16 cellular contexts compared by ENCODE assay signal in genomic region chr22:23222875-23223565, GRCh38. TPM values are rescaled to one million over a fixed set of nuclear protein-coding genes. Genes with fewer than 3 reads are reported as not detected.
DNase-seq lines count a peak whose midpoint lies in the region; ATAC-seq and TF ChIP-seq lines count a peak whose summit lies in the region.
"Had no signal": no experiment of that assay in that cellular context is flagged by ENCODE, and none has a peak within 500 bp of the region (broad histone marks: within the 10 kb centered on the region; RNA-seq: fewer than 3 reads in every experiment).

No MANE protein-coding gene starts in this region.

- H3K9ac ChIP-seq in BLaER1 = no peak overlapping the region

- no peak for TF ChIP-seq POLR2A in breast epithelium (IDR thresholded peaks at IDR 0.05)

- H3K4me3 ChIP-seq in BLaER1 (no peak overlapping the region), breast epithelium (no peak overlapping the region)
- H3K4me3 ChIP-seq in CD8-positive, alpha-beta memory T cell (ENCODE audit: low read length) = no peak overlapping the region
- H3K4me3 ChIP-seq: pancreas had no signal

- peak overlapping the region in 7 of 8 donors; percentile 41 to 84 (median 61) for H3K27ac Mint-ChIP-seq in CD8-positive, alpha-beta memory T cell
- peak overlapping the region; percentile 44 to 76 for H3K27ac Mint-ChIP-seq in natural killer cell treated with Interleukin-12 subunit alpha and Interleukin-12 subunit beta and Interleukin-15 and Interleukin-18, amount 100 ng/mL, for 72 hours
- H3K27ac Mint-ChIP-seq: memory B cell had no signal

- peak overlapping the region in 1 of 7 donors; percentile 15 for H3K4me3 Mint-ChIP-seq in CD8-positive, alpha-beta memory T cell
- H3K4me3 Mint-ChIP-seq in natural killer cell treated with Interleukin-12 subunit alpha and Interleukin-12 subunit beta and Interleukin-15 and Interleukin-18, amount 100 ng/mL, for 72 hours = peak overlapping the region; percentile 47
- H3K4me3 Mint-ChIP-seq: memory B cell had no signal

- no peaks in the 10 kb centered on the region for H3K27me3 Mint-ChIP-seq in CD8-positive, alpha-beta memory T cell
- no peaks in the 10 kb centered on the region for H3K27me3 Mint-ChIP-seq in natural killer cell treated with Interleukin-12 subunit alpha and Interleukin-12 subunit beta and Interleukin-15 and Interleukin-18, amount 100 ng/mL, for 72 hours
- H3K27me3 Mint-ChIP-seq: memory B cell had no signal

- H3K27me3 ChIP-seq in BLaER1 = no peaks in the 10 kb centered on the region
- no peaks in the 10 kb centered on the region for H3K27me3 ChIP-seq in CD8-positive, alpha-beta memory T cell (ENCODE audit: insufficient read depth, low read length, poor library complexity, severe bottlenecking)
- H3K27me3 ChIP-seq in breast epithelium = no peaks in the 10 kb centered on the region
- H3K27me3 ChIP-seq: BE2C, pancreas had no signal

- peaks cover 64% of the 10 kb centered on the region for H3K36me3 ChIP-seq in BLaER1
- H3K36me3 ChIP-seq in CD8-positive, alpha-beta memory T cell (ENCODE audit: insufficient read depth, low read length) = no peaks in the 10 kb centered on the region
- H3K36me3 ChIP-seq in breast epithelium = no peaks in the 10 kb centered on the region
- H3K36me3 ChIP-seq: BE2C, pancreas had no signal

- H3K9me3 ChIP-seq in BLaER1 = peaks cover 18% of the 10 kb centered on the region
- no peaks in the 10 kb centered on the region for H3K9me3 ChIP-seq in CD8-positive, alpha-beta memory T cell (ENCODE audit: low read length)
- H3K9me3 ChIP-seq in breast epithelium = peaks cover 5 to 7% of the 10 kb centered on the region in 2 donors
- H3K9me3 ChIP-seq: BE2C, pancreas had no signal

- peaks cover 93 to 97% (median 95%) of the 10 kb centered on the region in 3 donors for H3K4me1 Mint-ChIP-seq in CD8-positive, alpha-beta memory T cell
- H3K4me1 Mint-ChIP-seq in natural killer cell treated with Interleukin-12 subunit alpha and Interleukin-12 subunit beta and Interleukin-15 and Interleukin-18, amount 100 ng/mL, for 72 hours (ENCODE audit: low read depth in 2 of 2) = peaks cover 81 to 87% of the 10 kb centered on the region in 2 donors

- H3K4me1 ChIP-seq in BLaER1 (peaks cover 88% of the 10 kb centered on the region), breast epithelium (peaks cover 10 to 17% of the 10 kb centered on the region in 2 donors)
- peaks cover 99% of the 10 kb centered on the region for H3K4me1 ChIP-seq in CD8-positive, alpha-beta memory T cell (ENCODE audit: insufficient read depth, low read length)

- CTCF ChIA-PET in CD8-positive, alpha-beta memory T cell (lab: Charles Lee) = no interaction called here

- peak overlapping the region; percentile 85; the same call in 1 of the 2 replicates for H3K27ac ChIP-seq in BLaER1
- peak overlapping the region; percentile 66 for H3K27ac ChIP-seq in CD8-positive, alpha-beta memory T cell (ENCODE audit: low read depth, low read length)
- H3K27ac ChIP-seq in breast epithelium = peak overlapping the region; percentile 17 to 78

- POLR2A ChIA-PET in CD8-positive, alpha-beta memory T cell (lab: Charles Lee) = no interaction called here

- in situ Hi-C loops in G401 (cut with HindIII; ENCODE audit: low sequenced_read_pairs) = no loop called here

- peaks cover 4 to 9% (median 5%) of the 10 kb centered on the region in 3 donors for H3K36me3 Mint-ChIP-seq in CD8-positive, alpha-beta memory T cell
- H3K36me3 Mint-ChIP-seq in natural killer cell treated with Interleukin-12 subunit alpha and Interleukin-12 subunit beta and Interleukin-15 and Interleukin-18, amount 100 ng/mL, for 72 hours = peaks cover 5% of the 10 kb centered on the region

- peaks cover 7 to 9% (median 8%) of the 10 kb centered on the region in 5 donors for H3K9me3 Mint-ChIP-seq in CD8-positive, alpha-beta memory T cell
- H3K9me3 Mint-ChIP-seq in natural killer cell treated with Interleukin-12 subunit alpha and Interleukin-12 subunit beta and Interleukin-15 and Interleukin-18, amount 100 ng/mL, for 72 hours = no peaks in the 10 kb centered on the region

- ATAC-seq in natural killer cell treated with Interleukin-12 subunit alpha and Interleukin-12 subunit beta and Interleukin-15 and Interleukin-18, amount 100 ng/mL, for 72 hours = no peak

- peaks cover 100% of the 10 kb centered on the region for H4K20me1 ChIP-seq in BLaER1

- H3K4me2 ChIP-seq in BLaER1 = peak overlapping the region; percentile 97

- DNase-seq in CD8-positive, alpha-beta memory T cell = no peak
- DNase-seq in breast epithelium (ENCODE audit: low spot score in 2 of 2) (no peak), occipital lobe (lab: John Stamatoyannopoulos, UW) (no peak), G401 (ENCODE audit: low spot score) (no peak), SHP77 (lab: John Stamatoyannopoulos, UW) (no peak)
- peak; percentile 35 for DNase-seq in natural killer cell treated with Interleukin-12 subunit alpha and Interleukin-12 subunit beta and Interleukin-15 and Interleukin-18, amount 100 ng/mL, for 72 hours (ENCODE audit: low spot score)
- no peak for DNase-seq in activated effector memory CD4-positive, alpha-beta T cell treated with Interleukin-2 at 50 U/mL for 16 hours
- DNase-seq: activated CD4-positive, alpha-beta T cell treated with anti-CD3 and anti-CD28 coated beads for 1 hour; NCI-H1105 treated with DMSO at 0.1 percent for 48 hours; NCI-H446; stimulated activated CD4-positive, alpha-beta T cell treated with anti-CD3 and anti-CD28 coated beads, Interleukin-1b, Interleukin-23, amount 100 ng/mL, for 48 hours; stimulated activated CD8-positive, alpha-beta memory T cell treated with anti-CD3 and anti-CD28 coated beads, Interleukin-4, amount 100 ng/mL, for 48 hours had no signal

- intact Hi-C loops in breast epithelium (cut with DNase I; ENCODE audit: low total_unique reads) = no loop called here

- TF ChIP-seq CTCF in breast epithelium (IDR thresholded peaks at IDR 0.05) = no peak

RNA-seq across cellular contexts. Expression of gene BCR, which starts 42.7 kb away (rescaled TPM):
- 10 to 100 TPM; 33.2 to 34.7 TPM for total RNA-seq in CD8-positive, alpha-beta memory T cell
- polyA plus RNA-seq in CD8-positive, alpha-beta memory T cell = 18.4 TPM
- total RNA-seq in breast epithelium (10 to 100 TPM; 25.3 to 44.6 (median 35.1) TPM), occipital lobe (53.2 TPM)
- 10 to 100 TPM; 55.4 to 65.8 TPM for total RNA-seq in natural killer cell treated with Interleukin-12 subunit alpha and Interleukin-12 subunit beta and Interleukin-15 and Interleukin-18, amount 100 ng/mL, for 72 hours
- total RNA-seq in G401 (2014; rRNA removed; shearing (Covaris generic)) = 32.4 and 55.9 TPM in 2 replicates
